ENCODE assay signal across 8 cellular contexts in the genomic region with DNA sequence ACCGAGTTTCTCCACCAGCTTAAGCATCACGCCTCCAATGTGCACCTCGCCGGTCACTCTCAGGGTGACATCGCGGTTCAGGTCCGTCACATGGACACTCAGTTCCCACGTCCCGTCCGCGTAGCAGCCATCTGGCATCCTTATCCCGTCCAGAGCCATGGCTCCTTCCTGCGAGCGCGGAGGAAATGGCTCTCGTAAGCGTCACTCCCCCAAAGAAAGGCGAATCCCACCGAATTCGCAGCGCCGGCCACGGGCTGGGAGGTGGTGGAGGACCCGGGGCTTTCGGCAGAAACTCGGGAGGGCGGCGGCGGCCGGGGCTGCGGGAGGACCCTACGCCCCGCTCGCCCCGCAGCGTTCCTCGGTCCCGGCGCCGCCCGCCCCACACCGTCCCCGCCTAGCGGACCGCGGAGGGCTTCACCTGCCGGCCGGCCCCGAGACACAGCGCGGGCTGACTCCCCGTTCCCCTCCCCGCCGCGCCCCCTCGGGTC. TPM values are rescaled to one million over a fixed set of nuclear protein-coding genes. Genes with fewer than 3 reads are reported as not detected.
A peak's percentile ranks its signal among the peaks of the same experiment; 100 is the strongest.
DNase-seq lines count a peak whose midpoint lies in the region; ATAC-seq, FAIRE-seq and TF ChIP-seq lines count a peak whose summit lies in the region.

No MANE protein-coding gene starts in this region.

- peak overlapping the region; percentile 79 to 99 for H3K4me3 ChIP-seq in cardiac fibroblast (replicated peaks in 1 of 2; ENCODE audit: low read depth in 2 of 2, low read length in 2 of 2)
- peak overlapping the region; percentile 69 to 88 (median 86) for H3K4me3 ChIP-seq in keratinocyte (ENCODE audit: control insufficient read depth in 2 of 3, extremely low read depth in 1 of 3, insufficient read depth in 2 of 3, low read depth in 1 of 3, low read length in 3 of 3)
- H3K4me3 ChIP-seq in small intestine (ENCODE audit: low read depth in 1 of 2, low read length in 2 of 2): peak overlapping the region; percentile 56 to 78

- peak; percentile 29 for ATAC-seq in HG03039 (IDR thresholded peaks at IDR 0.05; ENCODE audit: unreplicated experiment)

- H3K27ac ChIP-seq in keratinocyte (ENCODE audit: control insufficient read depth, insufficient read depth, low read length) (peak overlapping the region; percentile 23), small intestine (ENCODE audit: low read depth in 1 of 2, low read length in 1 of 2) (peak overlapping the region; percentile 30 to 72)

- H3K9ac ChIP-seq in keratinocyte (ENCODE audit: control insufficient read depth, extremely low read depth, insufficient read depth, low read length): peak overlapping the region; percentile 69

- H3K4me2 ChIP-seq in keratinocyte (ENCODE audit: control insufficient read depth, extremely low read depth, insufficient read depth, low read depth, low read length): peak overlapping the region; percentile 91

- H3K9me3 ChIP-seq in keratinocyte (ENCODE audit: control insufficient read depth, low read depth, low read length) (no peaks in the 10 kb centered on the region), small intestine (ENCODE audit: control insufficient read depth, low read depth) (no peaks in the 10 kb centered on the region)

- no peaks in the 10 kb centered on the region for H4K20me1 ChIP-seq in keratinocyte (ENCODE audit: control insufficient read depth, extremely low read depth, insufficient read depth, low read length)

- peak overlapping the region; percentile 75 for H2AFZ ChIP-seq in keratinocyte (ENCODE audit: control insufficient read depth, low read length)

- TF ChIP-seq CTCF in cardiac fibroblast (IDR thresholded peaks at IDR 0.05; ENCODE audit: low read depth, low read length): no peak
- no peak for TF ChIP-seq CTCF in keratinocyte (optimal IDR thresholded peaks at IDR 0.05 in 1 of 3, IDR thresholded peaks at IDR 0.05 in 1 of 3, conservative IDR thresholded peaks at IDR 0.05 in 1 of 3; ENCODE audit: extremely low read depth in 1 of 3, insufficient read depth in 2 of 3, low read length in 3 of 3)

- H3K79me2 ChIP-seq in keratinocyte (ENCODE audit: control insufficient read depth, insufficient read depth, low read length): peaks cover 3% of the 10 kb centered on the region

- WGBS in small intestine, 3 donors: 0 to 2% (median 1%) methylated on average over 28 to 56 of the region's 56 CpGs

- dilution Hi-C loops in keratinocyte (cut with MboI; ENCODE audit: extremely low pct_ligation_motif_present, low sequenced_read_pairs): no loop called here

- DNase-seq in NCI-H1105 treated with DMSO at 0.1 percent for 48 hours (lab: John Stamatoyannopoulos, UW): peak; percentile 49
- no peak for DNase-seq in NCI-H1105 (lab: John Stamatoyannopoulos, UW)
- peak; percentile 17 to 42 for DNase-seq in SW 1271 (lab: John Stamatoyannopoulos, UW)
- DNase-seq in cardiac fibroblast (ENCODE audit: low read depth in 2 of 2): peak; percentile 41 to 49
- DNase-seq in keratinocyte (ENCODE audit: low read depth, low spot score): no peak
- DNase-seq in small intestine: peak; percentile 20
- no peak for DNase-seq in NAMALWA (ENCODE audit: low spot score)

- peaks cover 14% of the 10 kb centered on the region for H3K4me1 ChIP-seq in keratinocyte (ENCODE audit: control insufficient read depth, extremely low read depth, insufficient read depth, low read length)
- peaks cover 0 to 2% of the 10 kb centered on the region in 2 donors for H3K4me1 ChIP-seq in small intestine (ENCODE audit: control insufficient read depth in 2 of 2, insufficient read depth in 1 of 2, low read depth in 1 of 2, low read length in 1 of 2)

- H3K36me3 ChIP-seq in keratinocyte (ENCODE audit: control insufficient read depth in 2 of 2, extremely low read depth in 1 of 2, insufficient read depth in 2 of 2, low read length in 2 of 2) (no peaks in the 10 kb centered on the region), small intestine (ENCODE audit: control insufficient read depth in 2 of 2, insufficient read depth in 2 of 2, low read length in 2 of 2) (no peaks in the 10 kb centered on the region)

- FAIRE-seq in keratinocyte (lab: Jason Lieb, UNC) (no peak), small intestine (lab: Jason Lieb, UNC) (no peak)

- no peaks in the 10 kb centered on the region for H3K27me3 ChIP-seq in keratinocyte (ENCODE audit: control insufficient read depth, extremely low read depth, insufficient read depth, low read length)
- peaks cover 2 to 13% of the 10 kb centered on the region in 2 donors for H3K27me3 ChIP-seq in small intestine (ENCODE audit: control insufficient read depth in 2 of 2, insufficient read depth in 2 of 2, low read length in 2 of 2)

- H3K9me1 ChIP-seq in keratinocyte (ENCODE audit: control insufficient read depth, extremely low read depth, insufficient read depth, low read length): no peaks in the 10 kb centered on the region

RNA-seq across cellular contexts. Expression of gene FERMT2, which starts 0.4 kb away (rescaled TPM):
- polyA plus RNA-seq in keratinocyte (9.7 to 19.6 TPM (median 15.0 TPM) in 3 replicates), small intestine (10 to 100 TPM in 1 of 3 donors, 1 to 10 TPM in 1, under 1 TPM in 1; 0.89 to 18.5 (median 4.6) TPM)
- 23.4 TPM for polyA plus RNA-seq in keratinocyte (2011; ENCODE audit: low read depth)
- 10.9 and 20.5 TPM in 2 replicates for polyA plus RNA-seq in keratinocyte (2011; cell fraction: cytosol; rRNA removed)
- 23.4 and 34.5 TPM in 2 replicates for polyA plus RNA-seq in keratinocyte (2011; cell fraction: nucleus; rRNA removed)
- 6.4 and 12.0 TPM in 2 replicates for polyA plus RNA-seq in keratinocyte (2012; ENCODE audit: low replicate concordance)
- 8.0 to 16.8 TPM (median 10.6 TPM) in 3 replicates for polyA minus RNA-seq in keratinocyte
- 13.6 TPM for polyA minus RNA-seq in keratinocyte (2011; cell fraction: cytosol; rRNA and poly(A)+ RNA removed)
- polyA minus RNA-seq in keratinocyte (2011; cell fraction: nucleus; rRNA and poly(A)+ RNA removed): 12.3 and 21.5 TPM in 2 replicates

Comparison
In these comparisons a context has a peak if more than half of its experiments do, and no peak if none do; other contexts are left out.
1. DNase-seq: peak in NCI-H1105 treated with DMSO at 0.1 percent for 48 hours (single experiment), SW 1271 (2 of 2), cardiac fibroblast (2 of 2) and small intestine (single experiment); none in NCI-H1105 (single experiment), keratinocyte (single experiment) and NAMALWA (single experiment).
2. Peak in every context shown above with its lines, with median percentiles within 50 percentile points of each other: H3K4me3 ChIP-seq.